In the genomic region with DNA sequence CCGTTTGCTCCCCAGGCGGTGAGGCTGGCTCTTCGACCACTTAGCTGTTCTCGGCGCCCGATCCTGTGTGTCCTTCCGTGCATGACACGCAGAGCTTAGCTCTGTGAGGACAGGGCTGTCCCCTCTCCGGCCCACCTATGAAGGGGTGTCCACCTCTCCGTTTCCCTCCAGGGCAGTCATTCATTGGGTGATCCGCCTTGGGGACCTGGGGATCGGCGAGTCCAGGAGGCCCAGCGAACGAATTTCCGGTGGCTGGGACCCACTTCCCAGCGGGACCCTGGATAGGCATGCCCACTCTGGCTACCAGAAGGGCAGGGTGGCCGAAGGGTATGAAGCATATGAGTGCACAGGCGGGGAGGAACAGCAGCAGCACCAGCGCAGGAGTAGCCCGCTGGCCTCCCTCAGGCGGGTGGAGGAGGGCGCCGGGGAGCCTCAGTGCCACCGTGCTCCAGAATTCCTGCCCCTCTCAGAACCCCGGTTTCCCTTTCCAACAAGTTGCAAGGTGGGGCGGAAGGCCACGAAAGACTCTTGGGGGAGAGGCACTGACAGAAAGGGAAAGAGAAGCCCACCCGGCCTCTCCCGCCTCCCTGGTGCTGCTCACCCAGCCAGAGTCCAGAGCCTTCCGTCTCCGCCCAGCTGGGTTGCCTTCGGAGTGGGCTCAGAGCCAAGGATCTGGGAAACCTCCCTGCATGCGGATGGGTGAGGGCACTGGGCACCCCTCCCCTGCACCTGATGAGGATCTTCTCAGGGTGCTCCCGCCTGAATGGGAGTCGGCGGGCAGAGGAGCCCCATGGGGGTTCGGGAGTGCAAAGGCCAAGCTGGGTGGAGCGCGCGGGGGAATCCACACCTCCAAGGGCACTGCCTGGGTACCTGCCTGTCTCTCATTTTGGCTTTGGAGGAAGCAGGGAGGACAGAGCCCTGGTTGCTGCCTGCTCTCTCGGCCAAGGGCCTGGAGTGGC, we compare ENCODE assay signal across 25 cellular contexts. TPM values are rescaled to one million over a fixed set of nuclear protein-coding genes. Genes with fewer than 3 reads are reported as not detected.
"Had no signal": no experiment of that assay in that cellular context is flagged by ENCODE, and none has a peak within 500 bp of the region (broad histone marks: within the 10 kb centered on the region; RNA-seq: fewer than 3 reads in every experiment).

No MANE protein-coding gene starts in this region.

- H3K27ac ChIP-seq: breast epithelium, esophagus muscularis mucosa, neutrophil, ovary, prostate gland, right atrium auricular region, spleen, thoracic aorta, VCaP had no signal

- FAIRE-seq: colon, frontal cortex, islet of Langerhans had no signal

- DNase-seq: activated CD4-positive, alpha-beta T cell treated with anti-CD3 and anti-CD28 coated beads, Interleukin-2, amount 10 ng/mL, durations not matched to agents 7 days and 5 days; activated CD4-positive, CD25-positive, alpha-beta regulatory T cell treated with anti-CD3 and anti-CD28 coated beads, Interleukin-2, amount 50 U/mL, for 72 hours; activated CD8-positive, alpha-beta memory T cell treated with anti-CD3 and anti-CD28 coated beads, Interleukin-2, amount 10 ng/mL, durations not matched to agents 7 days and 5 days; activated CD8-positive, alpha-beta T cell treated with anti-CD3 and anti-CD28 coated beads for 36 hours; activated gamma-delta T cell; activated naive CD4-positive, alpha-beta T cell treated with anti-CD3 and anti-CD28 coated beads, Interleukin-2, amount 50 U/mL, for 16 hours; effector memory CD8-positive, alpha-beta T cell; hypothalamus; left colon; naive thymus-derived CD8-positive, alpha-beta T cell; ovary; spleen; stimulated activated CD4-positive, alpha-beta T cell treated with anti-CD3 and anti-CD28 coated beads, Interleukin-4, amount 100 ng/mL, for 1 hour; stimulated activated naive CD4-positive, alpha-beta T cell treated with Interleukin-2 at 50 U/mL for 16 hours had no signal

- H3K4me3 ChIP-seq: breast epithelium, esophagus muscularis mucosa, lung, ovary, prostate gland, right atrium auricular region, thoracic aorta had no signal

- H3K9me3 ChIP-seq: breast epithelium, esophagus muscularis mucosa, neutrophil, ovary, prostate gland, right atrium auricular region, spleen, thoracic aorta had no signal

- ATAC-seq: activated CD8-positive, alpha-beta memory T cell treated with anti-CD3 and anti-CD28 coated beads, Interleukin-2, amount 10 ng/mL, durations not matched to agents 7 days and 5 days; activated CD8-positive, alpha-beta T cell treated with anti-CD3 and anti-CD28 coated beads for 36 hours; effector memory CD8-positive, alpha-beta T cell; left colon; naive thymus-derived CD8-positive, alpha-beta T cell had no signal

- H3K27me3 ChIP-seq: ovary had no signal

- H3K36me3 ChIP-seq: breast epithelium, esophagus muscularis mucosa, neutrophil, ovary, prostate gland, right atrium auricular region, spleen, thoracic aorta had no signal

- H3K4me1 ChIP-seq: breast epithelium, prostate gland had no signal

RNA-seq across cellular contexts. Expression of gene HMX1, which starts 8.6 kb away (rescaled TPM):
- polyA plus RNA-seq: lung; naive thymus-derived CD8-positive, alpha-beta T cell; ovary; spleen had no signal
